26 cellular contexts compared by ENCODE assay signal in the genomic region with DNA sequence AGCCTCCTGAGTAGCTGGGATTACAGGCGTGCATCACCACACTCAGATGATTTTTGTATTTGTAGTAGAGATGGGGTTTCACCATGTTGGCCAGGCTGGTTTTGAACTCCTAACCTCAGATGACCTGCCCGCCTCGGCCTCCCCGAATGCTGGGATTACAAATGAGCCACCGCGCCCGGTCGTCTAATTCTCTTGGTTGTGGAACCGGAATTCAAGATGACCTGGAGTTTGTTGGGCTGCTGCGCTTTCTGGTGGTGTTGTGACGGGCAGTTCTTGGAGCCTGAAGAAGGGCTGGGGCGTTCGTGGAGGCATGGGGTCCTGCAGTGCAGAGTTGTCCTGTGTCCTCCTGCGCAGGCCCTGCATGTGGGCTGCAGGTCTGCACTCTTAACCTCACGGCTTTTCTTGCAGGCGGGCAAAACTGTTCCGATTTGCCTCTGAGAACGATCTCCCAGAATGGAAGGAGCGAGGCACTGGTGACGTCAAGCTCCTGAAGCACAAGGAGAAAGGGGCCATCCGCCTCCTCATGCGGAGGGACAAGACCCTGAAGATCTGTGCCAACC. TPM values are rescaled to one million over a fixed set of nuclear protein-coding genes. Genes with fewer than 3 reads are reported as not detected.
DNase-seq lines count a peak whose midpoint lies in the region; ATAC-seq and TF ChIP-seq lines count a peak whose summit lies in the region.
"Had no signal": no experiment of that assay in that cellular context is flagged by ENCODE, and none has a peak within 500 bp of the region (broad histone marks: within the 10 kb centered on the region; RNA-seq: fewer than 3 reads in every experiment).

No MANE protein-coding gene starts in this region.

- peaks cover 22% of the 10 kb centered on the region for H3K4me1 ChIP-seq in CD8-positive, alpha-beta memory T cell (ENCODE audit: insufficient read depth, low read length)

- DNase-seq in activated CD4-positive, alpha-beta T cell treated with anti-CD3 and anti-CD28 coated beads for 36 hours = no peak
- DNase-seq in activated CD4-positive, alpha-beta T cell treated with anti-CD3 and anti-CD28 coated beads, Interleukin-2, amount 50 U/mL, for 4 hours = no peak
- no peak for DNase-seq in CD8-positive, alpha-beta memory T cell
- DNase-seq in activated naive CD8-positive, alpha-beta T cell treated with anti-CD3 and anti-CD28 coated beads, Interleukin-2, amount 50 U/mL, for 24 hours = no peak
- DNase-seq in natural killer cell (no peak), MV-4-11 (lab: John Stamatoyannopoulos, UW) (no peak), NCI-H146 treated with DMSO at 0.1 percent for 48 hours (lab: John Stamatoyannopoulos, UW; ENCODE audit: unreplicated experiment) (no peak), foreskin melanocyte (no peak)
- DNase-seq: activated CD8-positive, alpha-beta T cell treated with anti-CD3 and anti-CD28 coated beads for 36 hours; AML-193; amniotic stem cell; islet precursor cell; mesendoderm; naive B cell; NCI-H1048; NCI-H2029; NCI-H446 treated with DMSO at 0.1 percent for 48 hours; stimulated activated CD4-positive, alpha-beta T cell treated with anti-CD3 and anti-CD28 coated beads, Interleukin-1b, Interleukin-23, amount 100 ng/mL, for 48 hours; stimulated activated naive CD4-positive, alpha-beta T cell treated with Interleukin-2 at 50 U/mL for 16 hours; transverse colon; WERI-Rb-1 had no signal

- H3K4me3 ChIP-seq in CD8-positive, alpha-beta memory T cell (ENCODE audit: low read length) = no peak overlapping the region
- H3K4me3 ChIP-seq: transverse colon had no signal

- CTCF ChIA-PET in activated CD4-positive, alpha-beta T cell treated with anti-CD3 and anti-CD28 coated beads for 36 hours (lab: Charles Lee) = no interaction called here
- CTCF ChIA-PET in CD8-positive, alpha-beta memory T cell (lab: Charles Lee) = no interaction called here

- no peaks in the 10 kb centered on the region for H3K27me3 Mint-ChIP-seq in activated CD4-positive, alpha-beta T cell treated with anti-CD3 and anti-CD28 coated beads for 36 hours
- no peaks in the 10 kb centered on the region for H3K27me3 Mint-ChIP-seq in CD8-positive, alpha-beta memory T cell
- peaks cover 3% of the 10 kb centered on the region for H3K27me3 Mint-ChIP-seq in activated naive CD8-positive, alpha-beta T cell treated with anti-CD3 and anti-CD28 coated beads, Interleukin-2, amount 50 U/mL, for 24 hours
- no peaks in the 10 kb centered on the region for H3K27me3 Mint-ChIP-seq in natural killer cell (ENCODE audit: low read depth in 2 of 2)
- H3K27me3 Mint-ChIP-seq: activated CD8-positive, alpha-beta T cell treated with anti-CD3 and anti-CD28 coated beads for 36 hours; dendritic cell treated with granulocyte-macrophage colony-stimulating factor and Interleukin-4, amounts not matched to agents 40 ng/mL and 50 ng/mL, for 4 days; naive B cell had no signal

- no peak overlapping the region for H3K27ac Mint-ChIP-seq in activated CD4-positive, alpha-beta T cell treated with anti-CD3 and anti-CD28 coated beads for 36 hours
- peak overlapping the region in 5 of 8 donors; percentile 4 to 68 (median 36) for H3K27ac Mint-ChIP-seq in CD8-positive, alpha-beta memory T cell
- peak overlapping the region; percentile 74 for H3K27ac Mint-ChIP-seq in activated naive CD8-positive, alpha-beta T cell treated with anti-CD3 and anti-CD28 coated beads, Interleukin-2, amount 50 U/mL, for 24 hours
- H3K27ac Mint-ChIP-seq in natural killer cell = peak overlapping the region; percentile 86 to 92
- H3K27ac Mint-ChIP-seq: activated CD8-positive, alpha-beta T cell treated with anti-CD3 and anti-CD28 coated beads for 36 hours; dendritic cell treated with granulocyte-macrophage colony-stimulating factor and Interleukin-4, amounts not matched to agents 40 ng/mL and 50 ng/mL, for 4 days had no signal

- TF ChIP-seq CTCF in natural killer cell (IDR thresholded peaks at IDR 0.05) = no peak

- POLR2A ChIA-PET in activated CD4-positive, alpha-beta T cell treated with anti-CD3 and anti-CD28 coated beads for 36 hours (lab: Charles Lee) = no interaction called here
- POLR2A ChIA-PET in CD8-positive, alpha-beta memory T cell (lab: Charles Lee) = interaction anchor here (1.6 kb wide), 1 partner anchor 21 kb away, joined by 3 read pairs; no protein-coding TSS in a partner anchor

- peaks cover 62% of the 10 kb centered on the region for H3K36me3 Mint-ChIP-seq in activated CD4-positive, alpha-beta T cell treated with anti-CD3 and anti-CD28 coated beads for 36 hours (ENCODE audit: low read depth)
- H3K36me3 Mint-ChIP-seq in CD8-positive, alpha-beta memory T cell = peaks cover 0 to 64% (median under 1%) of the 10 kb centered on the region in 3 donors
- peaks cover 60% of the 10 kb centered on the region for H3K36me3 Mint-ChIP-seq in activated naive CD8-positive, alpha-beta T cell treated with anti-CD3 and anti-CD28 coated beads, Interleukin-2, amount 50 U/mL, for 24 hours (ENCODE audit: low read depth)
- H3K36me3 Mint-ChIP-seq in natural killer cell = no peaks in the 10 kb centered on the region
- H3K36me3 Mint-ChIP-seq: naive B cell had no signal

- H3K36me3 ChIP-seq in CD8-positive, alpha-beta memory T cell (ENCODE audit: insufficient read depth, low read length) = peaks cover 49% of the 10 kb centered on the region

- peak overlapping the region; percentile 4 for H3K4me3 Mint-ChIP-seq in activated CD4-positive, alpha-beta T cell treated with anti-CD3 and anti-CD28 coated beads for 36 hours
- H3K4me3 Mint-ChIP-seq in CD8-positive, alpha-beta memory T cell = peak overlapping the region in 1 of 7 donors; percentile 34
- peak overlapping the region; percentile 43 for H3K4me3 Mint-ChIP-seq in activated naive CD8-positive, alpha-beta T cell treated with anti-CD3 and anti-CD28 coated beads, Interleukin-2, amount 50 U/mL, for 24 hours
- H3K4me3 Mint-ChIP-seq in natural killer cell = peak overlapping the region; percentile 56
- H3K4me3 Mint-ChIP-seq: activated CD8-positive, alpha-beta T cell treated with anti-CD3 and anti-CD28 coated beads for 36 hours; dendritic cell treated with granulocyte-macrophage colony-stimulating factor and Interleukin-4, amounts not matched to agents 40 ng/mL and 50 ng/mL, for 4 days had no signal

- peaks cover 34% of the 10 kb centered on the region for H3K4me1 Mint-ChIP-seq in activated CD4-positive, alpha-beta T cell treated with anti-CD3 and anti-CD28 coated beads for 36 hours
- H3K4me1 Mint-ChIP-seq in CD8-positive, alpha-beta memory T cell = peaks cover 31 to 53% (median 34%) of the 10 kb centered on the region in 3 donors
- H3K4me1 Mint-ChIP-seq in activated naive CD8-positive, alpha-beta T cell treated with anti-CD3 and anti-CD28 coated beads, Interleukin-2, amount 50 U/mL, for 24 hours = peaks cover 39% of the 10 kb centered on the region
- H3K4me1 Mint-ChIP-seq in natural killer cell = peaks cover 30 to 53% of the 10 kb centered on the region in 2 donors

- no peak for ATAC-seq in activated CD4-positive, alpha-beta T cell treated with anti-CD3 and anti-CD28 coated beads for 36 hours
- no peak for ATAC-seq in activated naive CD8-positive, alpha-beta T cell treated with anti-CD3 and anti-CD28 coated beads, Interleukin-2, amount 50 U/mL, for 24 hours
- ATAC-seq in natural killer cell = no peak
- ATAC-seq: activated CD8-positive, alpha-beta T cell treated with anti-CD3 and anti-CD28 coated beads for 36 hours; Panc1 had no signal

- H3K27me3 ChIP-seq in CD8-positive, alpha-beta memory T cell (ENCODE audit: insufficient read depth, low read length, poor library complexity, severe bottlenecking) = no peaks in the 10 kb centered on the region
- H3K27me3 ChIP-seq: transverse colon had no signal

- H3K9me3 ChIP-seq in CD8-positive, alpha-beta memory T cell (ENCODE audit: low read length) = no peaks in the 10 kb centered on the region
- H3K9me3 ChIP-seq: transverse colon had no signal

- no peak overlapping the region for H3K27ac ChIP-seq in CD8-positive, alpha-beta memory T cell (ENCODE audit: low read depth, low read length)
- H3K27ac ChIP-seq: 22Rv1, epithelial cell of prostate, transverse colon, WERI-Rb-1 had no signal

- intact Hi-C loops in activated CD4-positive, alpha-beta T cell treated with anti-CD3 and anti-CD28 coated beads for 36 hours (cut with DNase I, micrococcal nuclease) = no loop called here
- intact Hi-C loops in natural killer cell (cut with micrococcal nuclease) = loop anchor here (5.0 kb wide), 1 partner anchor 40 kb away; a partner anchor contains a TSS

- H3K9me3 Mint-ChIP-seq in activated CD4-positive, alpha-beta T cell treated with anti-CD3 and anti-CD28 coated beads for 36 hours (ENCODE audit: low read depth) = no peaks in the 10 kb centered on the region
- no peaks in the 10 kb centered on the region for H3K9me3 Mint-ChIP-seq in CD8-positive, alpha-beta memory T cell
- no peaks in the 10 kb centered on the region for H3K9me3 Mint-ChIP-seq in activated naive CD8-positive, alpha-beta T cell treated with anti-CD3 and anti-CD28 coated beads, Interleukin-2, amount 50 U/mL, for 24 hours
- H3K9me3 Mint-ChIP-seq in natural killer cell = peaks cover 0 to 2% of the 10 kb centered on the region in 2 donors
- H3K9me3 Mint-ChIP-seq: activated CD8-positive, alpha-beta T cell treated with anti-CD3 and anti-CD28 coated beads for 36 hours; dendritic cell treated with granulocyte-macrophage colony-stimulating factor and Interleukin-4, amounts not matched to agents 40 ng/mL and 50 ng/mL, for 4 days; naive B cell had no signal

RNA-seq across cellular contexts. Expression of a gene that starts 4.9 kb away (rescaled TPM):
- 10 to 100 TPM; 84.4 to 85.9 TPM for total RNA-seq in activated CD4-positive, alpha-beta T cell treated with anti-CD3 and anti-CD28 coated beads for 36 hours
- total RNA-seq in CD8-positive, alpha-beta memory T cell = 100 to 1,000 TPM; 108 to 121 TPM
- polyA plus RNA-seq in CD8-positive, alpha-beta memory T cell = 35.6 TPM
- total RNA-seq in natural killer cell = 100 to 1,000 TPM in 1 of 3 donors, 10 to 100 TPM in 2; 86.4 to 104 (median 86.5) TPM

RNA-seq across cellular contexts. Expression of a gene that starts 6.0 kb away (rescaled TPM):
- total RNA-seq in activated CD4-positive, alpha-beta T cell treated with anti-CD3 and anti-CD28 coated beads for 36 hours = 100 to 1,000 TPM; 402 to 506 TPM
- total RNA-seq in CD8-positive, alpha-beta memory T cell = 100 to 1,000 TPM; 436 to 459 TPM
- polyA plus RNA-seq in CD8-positive, alpha-beta memory T cell = 102 TPM
- 10 to 100 TPM; 54.0 to 61.0 (median 56.3) TPM for total RNA-seq in natural killer cell

RNA-seq across cellular contexts. Expression of a gene that starts 9.7 kb away (rescaled TPM):
- 10 to 100 TPM; 47.7 to 49.8 TPM for total RNA-seq in activated CD4-positive, alpha-beta T cell treated with anti-CD3 and anti-CD28 coated beads for 36 hours
- 10 to 100 TPM; 74.7 to 80.7 TPM for total RNA-seq in CD8-positive, alpha-beta memory T cell
- 4.4 TPM for polyA plus RNA-seq in CD8-positive, alpha-beta memory T cell
- total RNA-seq in natural killer cell = 10 to 100 TPM; 64.0 to 75.6 (median 65.3) TPM

RNA-seq across cellular contexts. Expression of a gene that starts 28.9 kb away (rescaled TPM):
- not detected for total RNA-seq in activated CD4-positive, alpha-beta T cell treated with anti-CD3 and anti-CD28 coated beads for 36 hours
- total RNA-seq in CD8-positive, alpha-beta memory T cell = not detected
- polyA plus RNA-seq in CD8-positive, alpha-beta memory T cell = not detected
- total RNA-seq in natural killer cell = under 1 TPM in 1 of 3 donors, not detected in 2; 0.64 TPM
- total RNA-seq: activated CD8-positive, alpha-beta T cell treated with anti-CD3 and anti-CD28 coated beads for 36 hours; SK-MEL-5 had no signal

RNA-seq across cellular contexts. Expression of a gene that starts 41.9 kb away (rescaled TPM):
- total RNA-seq in activated CD4-positive, alpha-beta T cell treated with anti-CD3 and anti-CD28 coated beads for 36 hours = 10 to 100 TPM; 31.8 to 32.3 TPM
- total RNA-seq in CD8-positive, alpha-beta memory T cell = 10 to 100 TPM; 68.6 to 73.8 TPM
- polyA plus RNA-seq in CD8-positive, alpha-beta memory T cell = 10.6 TPM
- total RNA-seq in natural killer cell = 10 to 100 TPM; 45.3 to 64.7 (median 64.0) TPM

Comparison
In these comparisons a context has a peak if more than half of its experiments do, and no peak if none do; other contexts are left out.
1. RNA of a gene that starts 6.0 kb away (total RNA-seq): 402 to 506 TPM in activated CD4-positive, alpha-beta T cell treated with anti-CD3 and anti-CD28 coated beads for 36 hours and 436 to 459 TPM in CD8-positive, alpha-beta memory T cell; 54.0 to 61.0 TPM in natural killer cell; every median in the first group is over 4 times any median in the second.